ENCODE assay signal across 27 cellular contexts in genomic region chr1:225111000-225111399, GRCh38.
A peak's percentile ranks its signal among the peaks of the same experiment; 100 is the strongest.
DNase-seq lines count a peak whose midpoint lies in the region; ATAC-seq, FAIRE-seq and TF ChIP-seq lines count a peak whose summit lies in the region.
"Had no signal": no experiment of that assay in that cellular context is flagged by ENCODE, and none has a peak within 500 bp of the region (broad histone marks: within the 10 kb centered on the region; RNA-seq: fewer than 3 reads in every experiment).

No MANE protein-coding gene starts in this region.

- TF ChIP-seq POLR2A in A549 (IDR thresholded peaks at IDR 0.05; ENCODE audit: low read length) (no peak), K562 (conservative IDR thresholded peaks at IDR 0.05) (no peak), thyroid gland (IDR thresholded peaks at IDR 0.05) (no peak)

- no peak overlapping the region for H3K4me2 ChIP-seq in SK-N-SH
- H3K4me2 ChIP-seq in A549 = no peak overlapping the region
- no peak overlapping the region for H3K4me2 ChIP-seq in K562 (ENCODE audit: insufficient read depth, low read length)
- H3K4me2 ChIP-seq: BLaER1 had no signal

- TF ChIP-seq EP300 in SK-N-SH (IDR thresholded peaks at IDR 0.05; ENCODE audit: borderline replicate concordance in 1 of 2, low read depth in 1 of 2, low read length in 1 of 2) = no peak
- TF ChIP-seq EP300 in A549 (IDR thresholded peaks at IDR 0.05) = no peak
- TF ChIP-seq EP300 in K562 (IDR thresholded peaks at IDR 0.05; ENCODE audit: low read length) = no peak

- H3K27ac ChIP-seq in SK-N-SH (ENCODE audit: low read depth in 2 of 2, low read length in 1 of 2) (no peak overlapping the region), A549 (no peak overlapping the region), HEK293 (ENCODE audit: extremely low read depth, low read depth, low read length) (no peak overlapping the region), K562 (ENCODE audit: extremely low read depth, low read depth, low read length) (no peak overlapping the region), thyroid gland (no peak overlapping the region)
- H3K27ac ChIP-seq: 22Rv1, BLaER1 had no signal

- FAIRE-seq in A549 (lab: Jason Lieb, UNC) (no peak), K562 (lab: Jason Lieb, UNC) (no peak)
- FAIRE-seq: GM12878, GM12892, GM18507 had no signal

- POLR2A ChIA-PET in SK-N-SH (lab: Yijun Ruan, JAX) = no interaction called here
- POLR2A ChIA-PET in A549 (lab: Yijun Ruan, JAX) = no interaction called here
- POLR2A ChIA-PET in HEK293 (lab: Yijun Ruan, JAX) = no interaction called here
- POLR2A ChIA-PET in K562 (lab: Yijun Ruan, JAX) = no interaction called here
- POLR2A ChIA-PET in HEK293T (lab: Yijun Ruan, JAX) = no interaction called here

- CTCF ChIA-PET in SK-N-SH (lab: Yijun Ruan, JAX) (no interaction called here), A549 (lab: Yijun Ruan, JAX) (no interaction called here), HEK293 (lab: Yijun Ruan, JAX) (interaction anchor here (0.7 kb wide), 2 partner anchors 61 to 87 kb away, joined by 3 to 4 read pairs; no protein-coding TSS in a partner anchor), K562 (lab: Yijun Ruan, JAX; ENCODE audit: low intra/inter-chr PET ratio) (no interaction called here), HEK293T (lab: Yijun Ruan, JAX) (no interaction called here)

- in situ Hi-C loops in K562 (cut with MboI) = no loop called here

- H3K4me1 ChIP-seq in SK-N-SH (ENCODE audit: control insufficient read depth in 1 of 2, insufficient read depth in 2 of 2, low read depth in 1 of 2, low read length in 1 of 2) (no peaks in the 10 kb centered on the region), A549 (no peaks in the 10 kb centered on the region), HEK293 (ENCODE audit: control insufficient read depth, insufficient read depth, low read length) (no peaks in the 10 kb centered on the region), K562 (replicated peaks in 1 of 2; ENCODE audit: control insufficient read depth in 2 of 2, insufficient read depth in 2 of 2, low read length in 2 of 2) (no peaks in the 10 kb centered on the region), thyroid gland (no peaks in the 10 kb centered on the region)
- H3K4me1 ChIP-seq: BE2C, BLaER1 had no signal

- H3K4me3 ChIP-seq in SK-N-SH (ENCODE audit: low read depth in 2 of 2, low read length in 1 of 2) = no peak overlapping the region
- H3K4me3 ChIP-seq in A549 = no peak overlapping the region
- H3K4me3 ChIP-seq in HEK293 (ENCODE audit: low read depth, low read length) = no peak overlapping the region
- H3K4me3 ChIP-seq in K562 = no peak overlapping the region
- H3K4me3 ChIP-seq in thyroid gland (replicated peaks in 1 of 3) = no peak overlapping the region
- H3K4me3 ChIP-seq: BLaER1, GM12878 had no signal

- intact Hi-C loops in K562 (cut with micrococcal nuclease) = no loop called here
- intact Hi-C loops in thyroid gland (cut with DNase I) = no loop called here

- TF ChIP-seq RAD21 in SK-N-SH (IDR thresholded peaks at IDR 0.05; ENCODE audit: low read length) = no peak
- no peak for TF ChIP-seq RAD21 in A549 (conservative IDR thresholded peaks at IDR 0.05 in 1 of 2, IDR thresholded peaks at IDR 0.05 in 1 of 2)
- TF ChIP-seq RAD21 in K562 (CRISPR knock-in tag; conservative IDR thresholded peaks at IDR 0.05 in 1 of 2, IDR thresholded peaks at IDR 0.05 in 1 of 2) = no peak

- TF ChIP-seq CTCF in SK-N-SH (IDR thresholded peaks at IDR 0.05) (no peak), A549 (IDR thresholded peaks at IDR 0.05) (no peak), HEK293 (tag by site-specific recombination; IDR thresholded peaks at IDR 0.05) (no peak), K562 (IDR thresholded peaks at IDR 0.05 in 2 of 3, conservative IDR thresholded peaks at IDR 0.05 in 1 of 3; ENCODE audit: insufficient read depth in 2 of 3, low read depth in 1 of 3, low read length in 3 of 3) (no peak), thyroid gland (IDR thresholded peaks at IDR 0.05) (no peak)

- H3K79me2 ChIP-seq in SK-N-SH (ENCODE audit: insufficient read depth) (no peaks in the 10 kb centered on the region), K562 (ENCODE audit: control insufficient read depth, insufficient read depth, low read length) (no peaks in the 10 kb centered on the region)

- H2AFZ ChIP-seq in SK-N-SH (ENCODE audit: low read depth) = no peak overlapping the region
- H2AFZ ChIP-seq in K562 (ENCODE audit: low read depth, low read length) = no peak overlapping the region

- H3K9me2 ChIP-seq in SK-N-SH = no peaks in the 10 kb centered on the region

- peaks cover 0 to 3% of the 10 kb centered on the region in 2 experiments for H3K36me3 ChIP-seq in SK-N-SH (replicated peaks in 1 of 2; ENCODE audit: control insufficient read depth in 1 of 2, insufficient read depth in 2 of 2, low read length in 1 of 2)
- no peaks in the 10 kb centered on the region for H3K36me3 ChIP-seq in HEK293 (ENCODE audit: control insufficient read depth in 2 of 2, insufficient read depth in 1 of 2, low read length in 2 of 2)
- H3K36me3 ChIP-seq in K562 (ENCODE audit: control insufficient read depth, insufficient read depth, low read length) = no peaks in the 10 kb centered on the region
- H3K36me3 ChIP-seq in thyroid gland = no peaks in the 10 kb centered on the region
- H3K36me3 ChIP-seq: BE2C, BLaER1 had no signal

- no TSS peak for BruUV-seq in K562 (replicated peaks; lab: Mats Ljungman, UMichigan)

- H4K20me1 ChIP-seq in SK-N-SH (ENCODE audit: insufficient read depth) = no peaks in the 10 kb centered on the region
- H4K20me1 ChIP-seq in K562 (replicated peaks; ENCODE audit: control insufficient read depth, insufficient read depth, low read length) = no peaks in the 10 kb centered on the region
- H4K20me1 ChIP-seq: BLaER1 had no signal

- H3F3A ChIP-seq in SK-N-SH (replicated peaks; ENCODE audit: insufficient read depth) = no peaks in the 10 kb centered on the region

- no peak for DNase-seq in SK-N-SH
- DNase-seq in A549 (ENCODE audit: low read depth in 1 of 2, low spot score in 1 of 2) = no peak
- no peak for DNase-seq in K562 (ENCODE audit: extremely low read depth in 1 of 4, low spot score in 3 of 4)
- no peak for DNase-seq in HEK293T (ENCODE audit: extremely low spot score)
- no peak for DNase-seq in NCI-H2107 (lab: John Stamatoyannopoulos, UW)
- no peak for DNase-seq in thyroid gland
- DNase-seq: ACHN; BE2C; C1 segment of cervical spinal cord; CD4-positive, alpha-beta memory T cell; CD4-positive, CD25-positive, alpha-beta regulatory T cell; CD8-positive, alpha-beta memory T cell; COR-L47; DMS 273 treated with DMSO at 0.1 percent for 48 hours; DMS153; DMS53; DMS79; DND-41; EL; GDM1 had no signal

- no peaks in the 10 kb centered on the region for H3K9me1 ChIP-seq in K562 (ENCODE audit: control insufficient read depth, insufficient read depth, low read length)

- H3K27me3 ChIP-seq in SK-N-SH (ENCODE audit: insufficient read depth) (no peaks in the 10 kb centered on the region), K562 (ENCODE audit: control insufficient read depth in 2 of 2, insufficient read depth in 2 of 2, low read length in 2 of 2) (no peaks in the 10 kb centered on the region), thyroid gland (no peaks in the 10 kb centered on the region)
- H3K27me3 ChIP-seq: BLaER1 had no signal

- no peak for ATAC-seq in SK-N-SH treated with all-trans-retinoic acid at 6 μM for 48 hours
- no peak for ATAC-seq in A549
- no peak for ATAC-seq in K562
- ATAC-seq: GM12878 had no signal

- H3K9me3 ChIP-seq in SK-N-SH = no peaks in the 10 kb centered on the region
- no peaks in the 10 kb centered on the region for H3K9me3 ChIP-seq in A549
- no peaks in the 10 kb centered on the region for H3K9me3 ChIP-seq in HEK293 (ENCODE audit: control insufficient read depth, insufficient read depth, low read depth, low read length)
- no peaks in the 10 kb centered on the region for H3K9me3 ChIP-seq in K562 (replicated peaks; ENCODE audit: control insufficient read depth, insufficient read depth, low read depth, low read length)
- H3K9me3 ChIP-seq in thyroid gland = no peaks in the 10 kb centered on the region
- H3K9me3 ChIP-seq: BE2C had no signal

- H3K9ac ChIP-seq in SK-N-SH = no peak overlapping the region
- no peak overlapping the region for H3K9ac ChIP-seq in K562 (ENCODE audit: insufficient read depth in 1 of 2, low read depth in 2 of 2, low read length in 2 of 2)
- H3K9ac ChIP-seq: BLaER1 had no signal

TF ChIP-seq in SK-N-SH treated with all-trans-retinoic acid at 6 μM for 48 hours, 23 proteins besides CTCF, POLR2A, EP300 and RAD21 (continues in another document):
- TF ChIP-seq ZNF565 (CRISPR knock-in tag; conservative IDR thresholded peaks at IDR 0.05; ENCODE audit: low read depth) (no peak), ARNTL (CRISPR knock-in tag; IDR thresholded peaks at IDR 0.05; ENCODE audit: borderline replicate concordance, low read depth) (no peak)

TF ChIP-seq in A549, 52 proteins besides CTCF, POLR2A, EP300 and RAD21 (continues in another document):
- TF ChIP-seq NPAS2 (CRISPR knock-in tag; IDR thresholded peaks at IDR 0.05; ENCODE audit: borderline replicate concordance) (no peak), BHLHE40 (IDR thresholded peaks at IDR 0.05; ENCODE audit: low read depth, low read length) (no peak)

TF ChIP-seq in HEK293, 187 proteins besides CTCF, POLR2A, EP300 and RAD21 (continues in another document):
- no peak for TF ChIP-seq ZNF670 (tag by site-specific recombination; IDR thresholded peaks at IDR 0.05; ENCODE audit: low read depth)

TF ChIP-seq in K562, 482 proteins besides CTCF, POLR2A, EP300 and RAD21:
- TF ChIP-seq EHMT2 (IDR thresholded peaks at IDR 0.05) (peak; percentile 54; the same call in 1 of the 2 replicates), HLTF (IDR thresholded peaks at IDR 0.05) (no peak)
TF ChIP-seq in K562: peak in this region for 1.

TF ChIP-seq in HEK293T, 16 proteins besides CTCF, POLR2A, EP300 and RAD21:
- TF ChIP-seq L3MBTL2 (conservative IDR thresholded peaks at IDR 0.05) = no peak
- TF ChIP-seq HDGF (IDR thresholded peaks at IDR 0.05; ENCODE audit: borderline replicate concordance) = no peak
